Comparison of ENCODE assay signal across 10 cellular contexts in the genomic region with DNA sequence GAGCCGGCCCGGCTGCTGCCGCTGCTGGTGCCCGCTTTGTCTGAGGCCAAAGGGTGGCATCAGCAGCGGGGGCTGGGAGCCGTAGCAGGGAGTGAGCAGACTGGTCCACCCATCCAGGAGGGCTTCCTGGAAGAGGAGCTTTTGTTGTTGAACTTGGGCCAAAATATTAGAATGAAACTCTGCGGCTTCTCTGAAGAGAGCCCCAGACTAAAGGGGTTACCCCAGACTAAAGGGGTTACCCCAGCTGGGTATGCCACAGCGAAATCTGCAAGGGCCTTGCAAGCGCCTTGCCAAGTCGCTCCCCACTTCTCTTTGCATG.
"Had no signal": no experiment of that assay in that cellular context is flagged by ENCODE, and none has a peak within 500 bp of the region (broad histone marks: within the 10 kb centered on the region; RNA-seq: fewer than 3 reads in every experiment).

No MANE protein-coding gene starts in this region.

- H2AFZ ChIP-seq: parathyroid adenoma had no signal

- H3K9ac ChIP-seq: parathyroid adenoma had no signal

- DNase-seq: activated CD8-positive, alpha-beta memory T cell treated with anti-CD3 and anti-CD28 coated beads, Interleukin-2, amount 50 U/mL, for 48 hours; activated CD8-positive, alpha-beta T cell treated with anti-CD3 and anti-CD28 coated beads, Interleukin-2, amount 10 ng/mL, durations not matched to agents 7 days and 5 days; activated naive CD4-positive, alpha-beta T cell; stimulated activated CD4-positive, alpha-beta T cell treated with anti-CD3 and anti-CD28 coated beads, Interleukin-4, amount 100 ng/mL, for 4 hours; stimulated activated naive CD8-positive, alpha-beta T cell treated with anti-CD3 and anti-CD28 coated beads, Interleukin-15, amount 100 ng/mL, for 72 hours; T-helper 9 cell had no signal

- H3K27ac ChIP-seq: parathyroid adenoma, thoracic aorta had no signal

- H3K79me2 ChIP-seq: parathyroid adenoma had no signal

- H3K4me3 ChIP-seq: thoracic aorta had no signal

- H3K9me3 ChIP-seq: thoracic aorta had no signal

- H3K36me3 ChIP-seq: thoracic aorta had no signal

- FAIRE-seq: colon, urothelium cell line had no signal

- ATAC-seq: activated CD8-positive, alpha-beta T cell treated with anti-CD3 and anti-CD28 coated beads, Interleukin-2, amount 10 ng/mL, durations not matched to agents 7 days and 5 days; stimulated activated naive CD8-positive, alpha-beta T cell treated with anti-CD3 and anti-CD28 coated beads, Interleukin-15, amount 100 ng/mL, for 72 hours had no signal
